8 cellular contexts compared by ENCODE assay signal in the genomic region with DNA sequence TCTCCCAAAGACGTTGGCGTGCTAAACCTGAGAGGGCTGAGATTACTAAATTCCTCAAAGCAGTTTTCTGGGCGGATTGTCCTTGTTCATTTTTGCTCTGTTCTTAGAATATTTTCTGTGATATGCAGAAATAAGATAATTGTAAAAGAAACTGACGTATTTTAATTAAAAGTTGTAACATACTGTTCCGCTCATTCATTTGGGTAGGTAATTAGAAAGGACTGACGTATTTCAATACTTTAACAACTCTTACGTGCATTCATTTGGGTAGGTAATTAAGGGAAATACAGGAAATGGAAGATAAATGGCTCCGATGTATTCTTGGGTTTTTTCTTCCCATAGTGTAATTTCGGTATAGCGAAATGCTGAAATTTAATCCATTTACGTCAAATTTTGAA. TPM values are rescaled to one million over a fixed set of nuclear protein-coding genes. Genes with fewer than 3 reads are reported as not detected.
DNase-seq lines count a peak whose midpoint lies in the region; ATAC-seq and TF ChIP-seq lines count a peak whose summit lies in the region.

No MANE protein-coding gene starts in this region.

- intact Hi-C loops in heart left ventricle (cut with DNase I) = loop anchor here in 7 of 10 donors (5.0 to 10.0 kb wide), 4 partner anchors 62 to 137 kb away; a partner anchor contains a TSS
- intact Hi-C loops in left cardiac atrium (cut with DNase I) = loop anchor here in 1 of 2 donors (10.0 kb wide), 1 partner anchor 135 kb away; a partner anchor contains a TSS
- intact Hi-C loops in MCF 10A (cut with micrococcal nuclease) = loop anchor here (5.0 kb wide), 3 partner anchors 98 to 1303 kb away; a partner anchor contains a TSS

- H3K27me3 Mint-ChIP-seq in MCF 10A (ENCODE audit: insufficient read depth, unreplicated experiment) = no peaks in the 10 kb centered on the region

- 24 to 31% (median 28%) methylated on average over 11 of the region's 11 CpGs for WGBS in heart left ventricle, 4 donors
- WGBS in mesodermal cell (ENCODE audit: insufficient coverage in 2 of 2), 2 experiments = 45 to 86% methylated on average over 2 to 8 of the region's 11 CpGs
- 20% methylated on average over 11 of the region's 11 CpGs for WGBS in urinary bladder

- peaks cover 20% of the 10 kb centered on the region for H3K4me1 Mint-ChIP-seq in MCF 10A (ENCODE audit: insufficient read depth, unreplicated experiment)

- H3K36me3 ChIP-seq in heart left ventricle = no peaks in the 10 kb centered on the region
- H3K36me3 ChIP-seq in mesodermal cell (ENCODE audit: control insufficient read depth, insufficient read depth, low read length) = no peaks in the 10 kb centered on the region
- no peaks in the 10 kb centered on the region for H3K36me3 ChIP-seq in urinary bladder (ENCODE audit: insufficient read depth)

- H3K4me3 Mint-ChIP-seq in MCF 10A (ENCODE audit: unreplicated experiment) = peak overlapping the region; percentile 99

- H3K27ac ChIP-seq in heart left ventricle (peak overlapping the region in 11 of 12 donors; percentile 92 to 99 (median 96)), mesodermal cell (ENCODE audit: low read depth, low read length, severe bottlenecking) (no peak overlapping the region), urinary bladder (ENCODE audit: low read depth) (no peak overlapping the region)

- peak in 1 of 12 donors; percentile 2 for TF ChIP-seq CTCF in heart left ventricle (IDR thresholded peaks at IDR 0.05)
- no peak for TF ChIP-seq CTCF in MCF 10A (IDR thresholded peaks at IDR 0.05; ENCODE audit: unreplicated experiment)

- peak overlapping the region; percentile 78 to 99 (median 95) for H3K4me3 ChIP-seq in heart left ventricle
- peak overlapping the region; percentile 92 for H3K4me3 ChIP-seq in mesodermal cell (ENCODE audit: extremely low read depth, insufficient read depth, low read length, poor library complexity, severe bottlenecking)
- peak overlapping the region; percentile 66 for H3K4me3 ChIP-seq in urinary bladder (ENCODE audit: low read depth, low read length)

- BruUV-seq in MCF 10A (replicated peaks; lab: Mats Ljungman, UMichigan) = no TSS peak

- H3K9me3 Mint-ChIP-seq in MCF 10A (ENCODE audit: unreplicated experiment) = no peaks in the 10 kb centered on the region

- DNase-seq in heart left ventricle (no peak), left cardiac atrium (no peak), MCF 10A (ENCODE audit: unreplicated experiment) (no peak), glomerular visceral epithelial cell (ENCODE audit: extremely low spot score) (no peak)

- no peak for TF ChIP-seq POLR2A in heart left ventricle (IDR thresholded peaks at IDR 0.05)

- no peaks in the 10 kb centered on the region for H3K9me3 ChIP-seq in heart left ventricle
- no peaks in the 10 kb centered on the region for H3K9me3 ChIP-seq in mesodermal cell (ENCODE audit: control insufficient read depth, low read length)

- peaks cover 0 to 81% (median 32%) of the 10 kb centered on the region in 12 donors for H3K4me1 ChIP-seq in heart left ventricle
- peaks cover 13% of the 10 kb centered on the region for H3K4me1 ChIP-seq in mesodermal cell (ENCODE audit: control insufficient read depth, insufficient read depth, low read length, poor library complexity, severe bottlenecking)
- H3K4me1 ChIP-seq in urinary bladder (ENCODE audit: insufficient read depth) = no peaks in the 10 kb centered on the region

- no peak for ATAC-seq in heart left ventricle
- no peak for ATAC-seq in left cardiac atrium
- no peak for ATAC-seq in GM21367 (IDR thresholded peaks at IDR 0.05; ENCODE audit: unreplicated experiment)
- ATAC-seq in esophagus mucosa = no peak

- CTCF ChIA-PET in MCF 10A (lab: Yijun Ruan, JAX) = interaction anchor here (0.5 to 9.1 kb wide), 8 partner anchors 13 to 135 kb away, joined by 3 to 51 read pairs (median 3); a partner anchor contains a TSS

- H3K27ac Mint-ChIP-seq in MCF 10A (ENCODE audit: low read depth, unreplicated experiment) = peak overlapping the region; percentile 97

- H3K36me3 Mint-ChIP-seq in MCF 10A (ENCODE audit: insufficient read depth, unreplicated experiment) = peaks cover 8% of the 10 kb centered on the region

- POLR2A ChIA-PET in MCF 10A (lab: Yijun Ruan, JAX) = interaction anchor here (1.0 to 8.3 kb wide), 6 partner anchors 12 to 304 kb away, joined by 3 to 121 read pairs (median 13); a partner anchor contains a TSS

- no peaks in the 10 kb centered on the region for H3K27me3 ChIP-seq in heart left ventricle

RNA-seq across cellular contexts. Expression of a gene that starts 1.1 kb away (rescaled TPM):
- 10 to 100 TPM; 16.7 to 53.6 (median 23.9) TPM for total RNA-seq in heart left ventricle
- 10 to 100 TPM; 19.8 to 26.9 TPM for polyA plus RNA-seq in heart left ventricle
- 10 to 100 TPM; 32.7 to 35.7 TPM for total RNA-seq in left cardiac atrium
- 18.3 and 21.1 TPM in 2 replicates for total RNA-seq in MCF 10A (2022)
- 33.8 TPM for polyA plus RNA-seq in mesodermal cell (2013, experiment 1 of 2)
- polyA plus RNA-seq in mesodermal cell (2013, experiment 2 of 2) = 34.9 TPM
- 32.7 TPM for total RNA-seq in urinary bladder
- polyA plus RNA-seq in urinary bladder = 32.9 TPM
- 114 TPM for total RNA-seq in esophagus mucosa

RNA-seq across cellular contexts. Expression of a gene that starts 1.4 kb away (rescaled TPM):
- total RNA-seq in heart left ventricle = 10 to 100 TPM in 5 of 9 donors, 1 to 10 TPM in 4; 5.5 to 15.1 (median 10.6) TPM
- polyA plus RNA-seq in heart left ventricle = 10 to 100 TPM; 11.8 to 25.0 TPM
- total RNA-seq in left cardiac atrium = 10 to 100 TPM; 21.4 to 23.3 TPM
- 24.6 and 35.5 TPM in 2 replicates for total RNA-seq in MCF 10A (2022)
- polyA plus RNA-seq in mesodermal cell (2013, experiment 1 of 2) = 19.8 TPM
- polyA plus RNA-seq in mesodermal cell (2013, experiment 2 of 2) = 19.2 TPM
- total RNA-seq in urinary bladder = 20.4 TPM
- 18.9 TPM for polyA plus RNA-seq in urinary bladder
- total RNA-seq in esophagus mucosa = 42.4 TPM

Comparison
In these comparisons a context has a peak if more than half of its experiments do, and no peak if none do; other contexts are left out.
1. H3K27ac ChIP-seq: peak in heart left ventricle (11 of 12); none in mesodermal cell (single experiment) and urinary bladder (single experiment).
2. Peak in every context shown above with its lines, with median percentiles within 50 percentile points of each other: H3K4me3 ChIP-seq.